15 cellular contexts compared by ENCODE assay signal in genomic region chr11:69241844-69242582, GRCh38. TPM values are rescaled to one million over a fixed set of nuclear protein-coding genes. Genes with fewer than 3 reads are reported as not detected.
DNase-seq lines count a peak whose midpoint lies in the region; ATAC-seq, FAIRE-seq and TF ChIP-seq lines count a peak whose summit lies in the region.
"Had no signal": no experiment of that assay in that cellular context is flagged by ENCODE, and none has a peak within 500 bp of the region (broad histone marks: within the 10 kb centered on the region; RNA-seq: fewer than 3 reads in every experiment).

No MANE protein-coding gene starts in this region.

- H3K4me3 ChIP-seq in HL-60 (replicated peaks; ENCODE audit: insufficient read depth, low read length): no peak overlapping the region
- H3K4me3 ChIP-seq: esophagus muscularis mucosa, Peyer's patch, prostate gland, tibial nerve had no signal

- no peak overlapping the region for H3K4me3 Mint-ChIP-seq in activated CD4-positive, alpha-beta T cell treated with anti-CD3 and anti-CD28 coated beads for 36 hours
- H3K4me3 Mint-ChIP-seq in activated CD8-positive, alpha-beta T cell treated with anti-CD3 and anti-CD28 coated beads, Interleukin-2, amount 10 ng/mL, durations not matched to agents 7 days and 5 days: no peak overlapping the region
- peak overlapping the region in 8 of 10 donors; percentile 19 to 80 (median 36) for H3K4me3 Mint-ChIP-seq in naive thymus-derived CD8-positive, alpha-beta T cell

- H3K36me3 Mint-ChIP-seq in activated CD4-positive, alpha-beta T cell treated with anti-CD3 and anti-CD28 coated beads for 36 hours (ENCODE audit: low read depth): no peaks in the 10 kb centered on the region
- peaks cover 9% of the 10 kb centered on the region for H3K36me3 Mint-ChIP-seq in activated CD8-positive, alpha-beta T cell treated with anti-CD3 and anti-CD28 coated beads, Interleukin-2, amount 10 ng/mL, durations not matched to agents 7 days and 5 days (ENCODE audit: low read depth)
- no peaks in the 10 kb centered on the region for H3K36me3 Mint-ChIP-seq in naive thymus-derived CD8-positive, alpha-beta T cell

- TF ChIP-seq CTCF in HL-60 (IDR thresholded peaks at IDR 0.05; ENCODE audit: insufficient read depth, low read length): no peak

- H3K9me3 Mint-ChIP-seq in activated CD4-positive, alpha-beta T cell treated with anti-CD3 and anti-CD28 coated beads for 36 hours (ENCODE audit: low read depth): peaks cover 2% of the 10 kb centered on the region
- H3K9me3 Mint-ChIP-seq in activated CD8-positive, alpha-beta T cell treated with anti-CD3 and anti-CD28 coated beads, Interleukin-2, amount 10 ng/mL, durations not matched to agents 7 days and 5 days (ENCODE audit: insufficient read depth): no peaks in the 10 kb centered on the region
- H3K9me3 Mint-ChIP-seq in naive thymus-derived CD8-positive, alpha-beta T cell: peaks cover 0 to 3% (median 0%) of the 10 kb centered on the region in 9 donors

- DNase-seq in activated CD4-positive, alpha-beta T cell treated with anti-CD3 and anti-CD28 coated beads for 36 hours: no peak
- no peak for DNase-seq in activated CD4-positive, alpha-beta T cell treated with anti-CD3 and anti-CD28 coated beads, Interleukin-2, amount 50 U/mL, for 1 hour
- DNase-seq in HL-60 (ENCODE audit: low read depth in 1 of 2, low spot score in 1 of 2): peak; percentile 14 to 22
- peak; percentile 24 for DNase-seq in activated CD8-positive, alpha-beta T cell treated with anti-CD3 and anti-CD28 coated beads, Interleukin-2, amount 10 ng/mL, durations not matched to agents 7 days and 5 days
- DNase-seq in naive thymus-derived CD8-positive, alpha-beta T cell: peak in 2 of 10 donors; percentile 16 to 27
- no peak for DNase-seq in frontal cortex (ENCODE audit: low spot score in 2 of 2)
- no peak for DNase-seq in mucosa of gallbladder (ENCODE audit: low spot score)
- DNase-seq in DMS53 treated with DMSO at 0.1 percent for 48 hours (lab: John Stamatoyannopoulos, UW; ENCODE audit: unreplicated experiment): no peak
- DNase-seq: amniotic stem cell, mesendoderm, NCI-H1417 had no signal

- intact Hi-C loops in activated CD4-positive, alpha-beta T cell treated with anti-CD3 and anti-CD28 coated beads for 36 hours (cut with DNase I, micrococcal nuclease): no loop called here

- ATAC-seq in activated CD4-positive, alpha-beta T cell treated with anti-CD3 and anti-CD28 coated beads for 36 hours: no peak
- no peak for ATAC-seq in activated CD8-positive, alpha-beta T cell treated with anti-CD3 and anti-CD28 coated beads, Interleukin-2, amount 10 ng/mL, durations not matched to agents 7 days and 5 days
- peak in 1 of 2 donors; percentile 42 for ATAC-seq in naive thymus-derived CD8-positive, alpha-beta T cell

- H3K27ac Mint-ChIP-seq in activated CD4-positive, alpha-beta T cell treated with anti-CD3 and anti-CD28 coated beads for 36 hours: peak overlapping the region; percentile 58
- H3K27ac Mint-ChIP-seq in activated CD8-positive, alpha-beta T cell treated with anti-CD3 and anti-CD28 coated beads, Interleukin-2, amount 10 ng/mL, durations not matched to agents 7 days and 5 days: peak overlapping the region; percentile 85
- peak overlapping the region; percentile 0 to 95 (median 89) for H3K27ac Mint-ChIP-seq in naive thymus-derived CD8-positive, alpha-beta T cell

- H3K4me1 Mint-ChIP-seq in activated CD4-positive, alpha-beta T cell treated with anti-CD3 and anti-CD28 coated beads for 36 hours: peaks cover 40% of the 10 kb centered on the region
- peaks cover 21% of the 10 kb centered on the region for H3K4me1 Mint-ChIP-seq in activated CD8-positive, alpha-beta T cell treated with anti-CD3 and anti-CD28 coated beads, Interleukin-2, amount 10 ng/mL, durations not matched to agents 7 days and 5 days (ENCODE audit: low read depth)
- H3K4me1 Mint-ChIP-seq in naive thymus-derived CD8-positive, alpha-beta T cell: peaks cover 3 to 18% (median 16%) of the 10 kb centered on the region in 4 donors

- no peaks in the 10 kb centered on the region for H3K27me3 ChIP-seq in HL-60 (ENCODE audit: insufficient read depth, poor library complexity, severe bottlenecking)
- H3K27me3 ChIP-seq: esophagus muscularis mucosa, Peyer's patch, tibial nerve had no signal

- CTCF ChIA-PET in activated CD4-positive, alpha-beta T cell treated with anti-CD3 and anti-CD28 coated beads for 36 hours (lab: Charles Lee): interaction anchor here (0.5 to 0.6 kb wide), 2 partner anchors 429 to 546 kb away, joined by 3 read pairs; no protein-coding TSS in a partner anchor
- CTCF ChIA-PET in activated CD8-positive, alpha-beta T cell treated with anti-CD3 and anti-CD28 coated beads, Interleukin-2, amount 10 ng/mL, durations not matched to agents 7 days and 5 days (lab: Charles Lee): interaction anchor here (0.9 kb wide), 1 partner anchor 51 kb away, joined by 3 read pairs; no protein-coding TSS in a partner anchor

- POLR2A ChIA-PET in activated CD4-positive, alpha-beta T cell treated with anti-CD3 and anti-CD28 coated beads for 36 hours (lab: Charles Lee): interaction anchor here (0.6 kb wide), 1 partner anchor 222 kb away, joined by 3 read pairs; no protein-coding TSS in a partner anchor
- POLR2A ChIA-PET in activated CD8-positive, alpha-beta T cell treated with anti-CD3 and anti-CD28 coated beads, Interleukin-2, amount 10 ng/mL, durations not matched to agents 7 days and 5 days (lab: Charles Lee): no interaction called here
- POLR2A ChIA-PET in naive thymus-derived CD8-positive, alpha-beta T cell (lab: Charles Lee): interaction anchor here (0.6 to 0.7 kb wide), 2 partner anchors 36 to 468 kb away, joined by 4 to 5 read pairs; no protein-coding TSS in a partner anchor

- no peak for FAIRE-seq in frontal cortex (lab: Jason Lieb, UNC)

- no peaks in the 10 kb centered on the region for H3K27me3 Mint-ChIP-seq in activated CD4-positive, alpha-beta T cell treated with anti-CD3 and anti-CD28 coated beads for 36 hours
- no peaks in the 10 kb centered on the region for H3K27me3 Mint-ChIP-seq in activated CD8-positive, alpha-beta T cell treated with anti-CD3 and anti-CD28 coated beads, Interleukin-2, amount 10 ng/mL, durations not matched to agents 7 days and 5 days (ENCODE audit: low read depth)
- H3K27me3 Mint-ChIP-seq in naive thymus-derived CD8-positive, alpha-beta T cell: peaks cover 0 to 4% (median 0%) of the 10 kb centered on the region in 5 donors

- H3K27ac ChIP-seq in HL-60 (replicated peaks): no peak overlapping the region; the same call in 1 of the 2 replicates
- H3K27ac ChIP-seq: esophagus muscularis mucosa, Peyer's patch, prostate gland, tibial nerve had no signal

RNA-seq across cellular contexts. Expression of gene MYEOV, which starts 51.9 kb away (rescaled TPM):
- total RNA-seq in activated CD4-positive, alpha-beta T cell treated with anti-CD3 and anti-CD28 coated beads for 36 hours: not detected
- not detected for total RNA-seq in activated CD8-positive, alpha-beta T cell treated with anti-CD3 and anti-CD28 coated beads, Interleukin-2, amount 10 ng/mL, durations not matched to agents 7 days and 5 days
- not detected for total RNA-seq in naive thymus-derived CD8-positive, alpha-beta T cell
- not detected for polyA plus RNA-seq in naive thymus-derived CD8-positive, alpha-beta T cell
- not detected for total RNA-seq in frontal cortex
- total RNA-seq in mucosa of gallbladder: 0.72 TPM
- total RNA-seq: esophagus muscularis mucosa had no signal

Comparison
In these comparisons a context has a peak if more than half of its experiments do, and no peak if none do; other contexts are left out.
1. DNase-seq: peak in HL-60 (2 of 2) and activated CD8-positive, alpha-beta T cell treated with anti-CD3 and anti-CD28 coated beads, Interleukin-2, amount 10 ng/mL, durations not matched to agents 7 days and 5 days (single experiment); none in activated CD4-positive, alpha-beta T cell treated with anti-CD3 and anti-CD28 coated beads for 36 hours (single experiment), activated CD4-positive, alpha-beta T cell treated with anti-CD3 and anti-CD28 coated beads, Interleukin-2, amount 50 U/mL, for 1 hour (single experiment), frontal cortex (0 of 2), mucosa of gallbladder (single experiment) and DMS53 treated with DMSO at 0.1 percent for 48 hours (single experiment).
2. H3K4me3 Mint-ChIP-seq: peak in naive thymus-derived CD8-positive, alpha-beta T cell (8 of 10); none in activated CD4-positive, alpha-beta T cell treated with anti-CD3 and anti-CD28 coated beads for 36 hours (single experiment) and activated CD8-positive, alpha-beta T cell treated with anti-CD3 and anti-CD28 coated beads, Interleukin-2, amount 10 ng/mL, durations not matched to agents 7 days and 5 days (single experiment).
3. Peak in every context shown above with its lines, with median percentiles within 50 percentile points of each other: H3K27ac Mint-ChIP-seq.